Comparison of ENCODE assay signal across 8 cellular contexts in the genomic region with DNA sequence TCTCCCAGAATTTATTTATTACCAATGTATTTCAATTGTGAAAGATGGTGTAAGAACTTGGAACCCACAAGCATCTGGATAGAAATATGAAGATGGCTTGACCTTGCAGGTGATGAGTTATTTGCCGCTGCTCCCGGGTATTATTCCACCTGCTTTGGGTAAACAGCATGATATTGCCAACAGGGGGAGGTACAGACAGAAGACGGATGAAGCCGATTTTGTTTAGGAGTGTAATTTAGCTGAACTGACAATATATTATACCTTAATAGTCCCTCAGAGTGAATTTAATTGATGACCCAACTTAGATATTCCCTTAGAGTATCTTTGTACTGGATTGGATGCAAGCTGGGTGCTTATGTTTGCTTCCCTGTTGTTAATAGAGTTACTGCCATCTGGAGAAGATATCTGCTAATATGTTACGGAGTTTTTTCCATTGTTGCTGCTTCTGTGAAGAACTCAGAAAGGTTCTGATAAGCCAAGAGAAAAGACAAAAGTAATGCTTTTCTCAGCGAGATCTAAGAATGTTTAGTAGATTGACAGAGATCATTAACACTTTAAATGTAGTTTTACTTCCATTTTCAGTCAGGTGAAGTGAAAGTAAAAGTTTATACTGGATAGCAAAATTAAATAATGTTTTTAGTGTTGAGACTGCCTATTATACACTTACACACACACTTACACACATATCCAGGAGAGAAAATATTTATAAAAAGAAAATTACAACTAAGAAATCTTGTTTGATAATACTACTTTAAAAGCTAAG.
DNase-seq lines count a peak whose midpoint lies in the region; ATAC-seq and TF ChIP-seq lines count a peak whose summit lies in the region.

No MANE protein-coding gene starts in this region.

- ATAC-seq in GM18511 (IDR thresholded peaks at IDR 0.05; ENCODE audit: unreplicated experiment) = peak; percentile 52
- peak; percentile 62 for ATAC-seq in HG02763 (IDR thresholded peaks at IDR 0.05; ENCODE audit: unreplicated experiment)
- no peak for ATAC-seq in HG03571 (IDR thresholded peaks at IDR 0.05; ENCODE audit: unreplicated experiment)

- TF ChIP-seq CTCF in epithelial cell of proximal tubule (conservative IDR thresholded peaks at IDR 0.05; ENCODE audit: low read depth, low read length) = peak; percentile 57

- H3K4me3 ChIP-seq in epithelial cell of proximal tubule (ENCODE audit: low read depth, low read length) = peak overlapping the region; percentile 48

- DNase-seq in NCI-H748 treated with DMSO at 0.1 percent for 48 hours (lab: John Stamatoyannopoulos, UW) = peak; percentile 87
- DNase-seq in epithelial cell of proximal tubule (ENCODE audit: low read depth) = no peak
- no peak for DNase-seq in inferior parietal cortex (ENCODE audit: extremely low spot score)
- no peak for DNase-seq in NCI-H2196 (lab: John Stamatoyannopoulos, UW; ENCODE audit: unreplicated experiment)
- no peak for DNase-seq in middle frontal gyrus (ENCODE audit: extremely low spot score, low spot score)
